In the genomic region with DNA sequence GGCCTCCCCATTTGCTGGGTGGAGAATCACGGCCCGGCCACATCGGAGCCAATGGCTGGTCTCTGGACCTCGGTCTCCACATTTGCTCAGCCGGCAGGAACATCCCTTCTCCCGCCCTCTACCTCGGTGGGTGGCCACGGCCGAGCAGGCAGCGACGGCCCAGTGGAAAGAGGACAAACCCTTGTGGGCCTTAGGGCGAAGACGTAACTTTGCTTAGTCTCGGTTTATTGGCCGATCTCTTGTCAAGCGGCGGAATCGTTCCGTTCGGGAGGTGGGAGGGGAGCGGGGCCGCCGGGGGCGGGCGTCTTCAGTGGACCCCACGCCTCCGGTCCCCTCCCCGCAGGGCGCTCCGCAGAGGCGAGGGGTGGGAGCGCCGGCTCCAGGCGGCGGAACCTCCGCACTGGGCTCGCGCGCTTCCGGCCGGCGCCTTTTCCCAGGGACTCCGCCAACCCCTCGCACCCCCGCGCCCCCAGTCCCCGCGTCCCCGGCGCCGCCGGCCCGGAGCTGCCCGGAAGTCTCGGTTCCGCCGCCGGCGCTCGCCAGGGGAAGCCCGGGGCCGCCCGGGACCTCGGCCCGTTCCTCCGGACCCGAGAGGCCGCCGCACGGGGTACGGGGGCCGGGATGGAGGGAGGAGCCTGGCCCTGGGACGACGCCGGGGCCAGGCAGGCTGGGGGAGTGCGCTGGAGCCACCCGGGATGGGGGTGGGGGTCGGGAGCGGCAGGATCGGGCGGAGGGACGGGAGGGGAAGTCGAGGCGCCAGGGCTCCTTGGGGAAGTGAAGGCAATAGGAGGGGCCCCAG, we compare ENCODE assay signal across 1 cellular context.
TF ChIP-seq lines count a peak whose summit lies in the region.

A gene with protein sequence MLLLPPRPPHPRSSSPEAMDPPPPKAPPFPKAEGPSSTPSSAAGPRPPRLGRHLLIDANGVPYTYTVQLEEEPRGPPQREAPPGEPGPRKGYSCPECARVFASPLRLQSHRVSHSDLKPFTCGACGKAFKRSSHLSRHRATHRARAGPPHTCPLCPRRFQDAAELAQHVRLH (plus strand): TSS at position 426 of the 799 bp plus-strand sequence. CDS start 1,507 bp downstream, outside the sequence.

TF ChIP-seq in HepG2, 621 proteins besides CTCF, POLR2A, EP300 and RAD21 (continued from another document and continues in another):
- no peak for TF ChIP-seq NFIB (CRISPR knock-in tag; IDR thresholded peaks at IDR 0.05; ENCODE audit: borderline replicate concordance)
- TF ChIP-seq, protein P1, sequence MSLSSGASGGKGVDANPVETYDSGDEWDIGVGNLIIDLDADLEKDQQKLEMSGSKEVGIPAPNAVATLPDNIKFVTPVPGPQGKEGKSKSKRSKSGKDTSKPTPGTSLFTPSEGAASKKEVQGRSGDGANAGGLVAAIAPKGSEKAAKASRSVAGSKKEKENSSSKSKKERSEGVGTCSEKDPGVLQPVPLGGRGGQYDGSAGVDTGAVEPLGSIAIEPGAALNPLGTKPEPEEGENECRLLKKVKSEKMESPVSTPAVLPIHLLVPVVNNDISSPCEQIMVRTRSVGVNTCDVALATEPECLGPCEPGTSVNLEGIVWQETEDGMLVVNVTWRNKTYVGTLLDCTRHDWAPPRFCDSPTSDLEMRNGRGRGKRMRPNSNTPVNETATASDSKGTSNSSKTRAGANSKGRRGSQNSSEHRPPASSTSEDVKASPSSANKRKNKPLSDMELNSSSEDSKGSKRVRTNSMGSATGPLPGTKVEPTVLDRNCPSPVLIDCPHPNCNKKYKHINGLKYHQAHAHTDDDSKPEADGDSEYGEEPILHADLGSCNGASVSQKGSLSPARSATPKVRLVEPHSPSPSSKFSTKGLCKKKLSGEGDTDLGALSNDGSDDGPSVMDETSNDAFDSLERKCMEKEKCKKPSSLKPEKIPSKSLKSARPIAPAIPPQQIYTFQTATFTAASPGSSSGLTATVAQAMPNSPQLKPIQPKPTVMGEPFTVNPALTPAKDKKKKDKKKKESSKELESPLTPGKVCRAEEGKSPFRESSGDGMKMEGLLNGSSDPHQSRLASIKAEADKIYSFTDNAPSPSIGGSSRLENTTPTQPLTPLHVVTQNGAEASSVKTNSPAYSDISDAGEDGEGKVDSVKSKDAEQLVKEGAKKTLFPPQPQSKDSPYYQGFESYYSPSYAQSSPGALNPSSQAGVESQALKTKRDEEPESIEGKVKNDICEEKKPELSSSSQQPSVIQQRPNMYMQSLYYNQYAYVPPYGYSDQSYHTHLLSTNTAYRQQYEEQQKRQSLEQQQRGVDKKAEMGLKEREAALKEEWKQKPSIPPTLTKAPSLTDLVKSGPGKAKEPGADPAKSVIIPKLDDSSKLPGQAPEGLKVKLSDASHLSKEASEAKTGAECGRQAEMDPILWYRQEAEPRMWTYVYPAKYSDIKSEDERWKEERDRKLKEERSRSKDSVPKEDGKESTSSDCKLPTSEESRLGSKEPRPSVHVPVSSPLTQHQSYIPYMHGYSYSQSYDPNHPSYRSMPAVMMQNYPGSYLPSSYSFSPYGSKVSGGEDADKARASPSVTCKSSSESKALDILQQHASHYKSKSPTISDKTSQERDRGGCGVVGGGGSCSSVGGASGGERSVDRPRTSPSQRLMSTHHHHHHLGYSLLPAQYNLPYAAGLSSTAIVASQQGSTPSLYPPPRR (CRISPR knock-in tag; IDR thresholded peaks at IDR 0.05; ENCODE audit: borderline replicate concordance) = 0 out of 2 replicates have a peak, but pooled peaks have one; percentile 24
- no peak for TF ChIP-seq NFKBIZ (CRISPR knock-in tag; IDR thresholded peaks at IDR 0.05)
- TF ChIP-seq ISL2 (CRISPR knock-in tag; IDR thresholded peaks at IDR 0.05) = peak; percentile 26; the same call in 1 of the 2 replicates
- TF ChIP-seq ZNF589 (CRISPR knock-in tag; conservative IDR thresholded peaks at IDR 0.05) = no peak; the same call in 1 of the 2 replicates
- peak; percentile 54; the same call in 1 of the 2 replicates for TF ChIP-seq KAT8 (CRISPR knock-in tag; IDR thresholded peaks at IDR 0.05)
- no peak for TF ChIP-seq LCORL (IDR thresholded peaks at IDR 0.05)
- peak; percentile 15; the same call in 1 of the 2 replicates for TF ChIP-seq LCORL (CRISPR knock-in tag; IDR thresholded peaks at IDR 0.05)
- TF ChIP-seq ZNF619 (CRISPR knock-in tag; IDR thresholded peaks at IDR 0.05) = no peak
- TF ChIP-seq, protein P2, sequence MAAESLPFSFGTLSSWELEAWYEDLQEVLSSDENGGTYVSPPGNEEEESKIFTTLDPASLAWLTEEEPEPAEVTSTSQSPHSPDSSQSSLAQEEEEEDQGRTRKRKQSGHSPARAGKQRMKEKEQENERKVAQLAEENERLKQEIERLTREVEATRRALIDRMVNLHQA (CRISPR knock-in tag; IDR thresholded peaks at IDR 0.05) = no peak
- TF ChIP-seq, protein P3, sequence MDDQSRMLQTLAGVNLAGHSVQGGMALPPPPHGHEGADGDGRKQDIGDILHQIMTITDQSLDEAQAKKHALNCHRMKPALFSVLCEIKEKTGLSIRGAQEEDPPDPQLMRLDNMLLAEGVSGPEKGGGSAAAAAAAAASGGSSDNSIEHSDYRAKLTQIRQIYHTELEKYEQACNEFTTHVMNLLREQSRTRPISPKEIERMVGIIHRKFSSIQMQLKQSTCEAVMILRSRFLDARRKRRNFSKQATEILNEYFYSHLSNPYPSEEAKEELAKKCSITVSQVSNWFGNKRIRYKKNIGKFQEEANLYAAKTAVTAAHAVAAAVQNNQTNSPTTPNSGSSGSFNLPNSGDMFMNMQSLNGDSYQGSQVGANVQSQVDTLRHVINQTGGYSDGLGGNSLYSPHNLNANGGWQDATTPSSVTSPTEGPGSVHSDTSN (CRISPR knock-in tag; IDR thresholded peaks at IDR 0.05; ENCODE audit: borderline replicate concordance) = no peak
- TF ChIP-seq GATAD2A (CRISPR knock-in tag; IDR thresholded peaks at IDR 0.05) = 0 out of 2 replicates have a peak, but pooled peaks have one; percentile 11
- no peak for TF ChIP-seq MLLT10 (CRISPR knock-in tag; IDR thresholded peaks at IDR 0.05)
- TF ChIP-seq YY1 (IDR thresholded peaks at IDR 0.05; ENCODE audit: insufficient read depth, insufficient replicate concordance, low read depth, low read length) = peak; percentile 65
- TF ChIP-seq ZNF614 (CRISPR knock-in tag; IDR thresholded peaks at IDR 0.05; ENCODE audit: borderline replicate concordance) = no peak
- TF ChIP-seq NBN (conservative IDR thresholded peaks at IDR 0.05) = no peak
- TF ChIP-seq MEIS2 (CRISPR knock-in tag; IDR thresholded peaks at IDR 0.05) = 0 out of 2 replicates have a peak, but pooled peaks have one; percentile 46
- no peak for TF ChIP-seq DR1 (CRISPR knock-in tag; IDR thresholded peaks at IDR 0.05)
- TF ChIP-seq XRCC5 (optimal IDR thresholded peaks at IDR 0.05; ENCODE audit: low read length) = peak; percentile 23
- peak; percentile 36 for TF ChIP-seq ASH2L (IDR thresholded peaks at IDR 0.05; ENCODE audit: insufficient read length, low read depth, low read length)
- TF ChIP-seq HCFC1 (IDR thresholded peaks at IDR 0.05; ENCODE audit: low read depth, low read length) = peak; percentile 37; the same call in 1 of the 2 replicates
- TF ChIP-seq ZNF326 (CRISPR knock-in tag; IDR thresholded peaks at IDR 0.05; ENCODE audit: borderline replicate concordance) = no peak; the same call in 1 of the 2 replicates
- TF ChIP-seq ZKSCAN8 (CRISPR knock-in tag; IDR thresholded peaks at IDR 0.05; ENCODE audit: borderline replicate concordance) = no peak
- TF ChIP-seq AGO2 (optimal IDR thresholded peaks at IDR 0.05; ENCODE audit: low read depth, low read length) = peak; percentile 91
- TF ChIP-seq CHD4 (IDR thresholded peaks at IDR 0.05; ENCODE audit: borderline replicate concordance, low read length) = no peak
- TF ChIP-seq, protein P4, sequence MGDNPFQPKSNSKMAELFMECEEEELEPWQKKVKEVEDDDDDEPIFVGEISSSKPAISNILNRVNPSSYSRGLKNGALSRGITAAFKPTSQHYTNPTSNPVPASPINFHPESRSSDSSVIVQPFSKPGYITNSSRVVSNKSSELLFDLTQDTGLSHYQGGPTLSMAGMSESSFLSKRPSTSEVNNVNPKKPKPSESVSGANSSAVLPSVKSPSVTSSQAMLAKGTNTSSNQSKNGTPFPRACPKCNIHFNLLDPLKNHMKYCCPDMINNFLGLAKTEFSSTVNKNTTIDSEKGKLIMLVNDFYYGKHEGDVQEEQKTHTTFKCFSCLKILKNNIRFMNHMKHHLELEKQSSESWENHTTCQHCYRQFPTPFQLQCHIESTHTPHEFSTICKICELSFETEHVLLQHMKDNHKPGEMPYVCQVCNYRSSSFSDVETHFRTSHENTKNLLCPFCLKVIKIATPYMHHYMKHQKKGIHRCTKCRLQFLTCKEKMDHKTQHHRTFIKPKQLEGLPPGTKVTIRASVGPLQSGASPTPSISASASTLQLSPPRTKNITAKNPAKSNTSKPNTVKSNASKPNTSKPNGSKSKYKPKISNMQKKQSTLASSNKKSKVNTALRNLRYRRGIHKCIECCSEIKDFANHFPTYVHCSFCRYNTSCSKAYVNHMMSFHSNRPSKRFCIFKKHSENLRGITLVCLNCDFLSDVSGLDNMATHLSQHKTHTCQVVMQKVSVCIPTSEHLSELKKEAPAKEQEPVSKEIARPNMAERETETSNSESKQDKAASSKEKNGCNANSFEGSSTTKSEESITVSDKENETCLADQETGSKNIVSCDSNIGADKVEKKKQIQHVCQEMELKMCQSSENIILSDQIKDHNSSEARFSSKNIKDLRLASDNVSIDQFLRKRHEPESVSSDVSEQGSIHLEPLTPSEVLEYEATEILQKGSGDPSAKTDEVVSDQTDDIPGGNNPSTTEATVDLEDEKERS (CRISPR knock-in tag; IDR thresholded peaks at IDR 0.05) = no peak
- TF ChIP-seq FOXA1 (IDR thresholded peaks at IDR 0.05) = no peak
- no peak for TF ChIP-seq FOXA1 (CRISPR knock-in tag; IDR thresholded peaks at IDR 0.05)
- TF ChIP-seq ELF1 (CRISPR knock-in tag; IDR thresholded peaks at IDR 0.05) = no peak
- no peak; the same call in 1 of the 2 replicates for TF ChIP-seq NCOA1 (CRISPR knock-in tag; IDR thresholded peaks at IDR 0.05)
- TF ChIP-seq HNRNPUL1 (IDR thresholded peaks at IDR 0.05; ENCODE audit: low read depth, low read length) = no peak
- TF ChIP-seq ATF7 (IDR thresholded peaks at IDR 0.05) = no peak
- TF ChIP-seq ATF7 (CRISPR knock-in tag; IDR thresholded peaks at IDR 0.05) = no peak
- no peak for TF ChIP-seq RCOR2 (CRISPR knock-in tag; IDR thresholded peaks at IDR 0.05)
- TF ChIP-seq, protein P5, sequence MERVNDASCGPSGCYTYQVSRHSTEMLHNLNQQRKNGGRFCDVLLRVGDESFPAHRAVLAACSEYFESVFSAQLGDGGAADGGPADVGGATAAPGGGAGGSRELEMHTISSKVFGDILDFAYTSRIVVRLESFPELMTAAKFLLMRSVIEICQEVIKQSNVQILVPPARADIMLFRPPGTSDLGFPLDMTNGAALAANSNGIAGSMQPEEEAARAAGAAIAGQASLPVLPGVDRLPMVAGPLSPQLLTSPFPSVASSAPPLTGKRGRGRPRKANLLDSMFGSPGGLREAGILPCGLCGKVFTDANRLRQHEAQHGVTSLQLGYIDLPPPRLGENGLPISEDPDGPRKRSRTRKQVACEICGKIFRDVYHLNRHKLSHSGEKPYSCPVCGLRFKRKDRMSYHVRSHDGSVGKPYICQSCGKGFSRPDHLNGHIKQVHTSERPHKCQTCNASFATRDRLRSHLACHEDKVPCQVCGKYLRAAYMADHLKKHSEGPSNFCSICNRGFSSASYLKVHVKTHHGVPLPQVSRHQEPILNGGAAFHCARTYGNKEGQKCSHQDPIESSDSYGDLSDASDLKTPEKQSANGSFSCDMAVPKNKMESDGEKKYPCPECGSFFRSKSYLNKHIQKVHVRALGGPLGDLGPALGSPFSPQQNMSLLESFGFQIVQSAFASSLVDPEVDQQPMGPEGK (CRISPR knock-in tag; IDR thresholded peaks at IDR 0.05) = peak; percentile 87
- TF ChIP-seq, protein P6, sequence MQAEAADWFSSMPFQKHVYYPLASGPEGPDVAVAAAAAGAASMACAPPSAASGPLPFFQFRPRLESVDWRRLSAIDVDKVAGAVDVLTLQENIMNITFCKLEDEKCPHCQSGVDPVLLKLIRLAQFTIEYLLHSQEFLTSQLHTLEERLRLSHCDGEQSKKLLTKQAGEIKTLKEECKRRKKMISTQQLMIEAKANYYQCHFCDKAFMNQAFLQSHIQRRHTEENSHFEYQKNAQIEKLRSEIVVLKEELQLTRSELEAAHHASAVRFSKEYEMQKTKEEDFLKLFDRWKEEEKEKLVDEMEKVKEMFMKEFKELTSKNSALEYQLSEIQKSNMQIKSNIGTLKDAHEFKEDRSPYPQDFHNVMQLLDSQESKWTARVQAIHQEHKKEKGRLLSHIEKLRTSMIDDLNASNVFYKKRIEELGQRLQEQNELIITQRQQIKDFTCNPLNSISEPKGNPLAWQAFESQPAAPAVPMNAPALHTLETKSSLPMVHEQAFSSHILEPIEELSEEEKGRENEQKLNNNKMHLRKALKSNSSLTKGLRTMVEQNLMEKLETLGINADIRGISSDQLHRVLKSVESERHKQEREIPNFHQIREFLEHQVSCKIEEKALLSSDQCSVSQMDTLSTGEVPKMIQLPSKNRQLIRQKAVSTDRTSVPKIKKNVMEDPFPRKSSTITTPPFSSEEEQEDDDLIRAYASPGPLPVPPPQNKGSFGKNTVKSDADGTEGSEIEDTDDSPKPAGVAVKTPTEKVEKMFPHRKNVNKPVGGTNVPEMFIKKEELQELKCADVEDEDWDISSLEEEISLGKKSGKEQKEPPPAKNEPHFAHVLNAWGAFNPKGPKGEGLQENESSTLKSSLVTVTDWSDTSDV (CRISPR knock-in tag; IDR thresholded peaks at IDR 0.05) = no peak
- TF ChIP-seq, protein P7, sequence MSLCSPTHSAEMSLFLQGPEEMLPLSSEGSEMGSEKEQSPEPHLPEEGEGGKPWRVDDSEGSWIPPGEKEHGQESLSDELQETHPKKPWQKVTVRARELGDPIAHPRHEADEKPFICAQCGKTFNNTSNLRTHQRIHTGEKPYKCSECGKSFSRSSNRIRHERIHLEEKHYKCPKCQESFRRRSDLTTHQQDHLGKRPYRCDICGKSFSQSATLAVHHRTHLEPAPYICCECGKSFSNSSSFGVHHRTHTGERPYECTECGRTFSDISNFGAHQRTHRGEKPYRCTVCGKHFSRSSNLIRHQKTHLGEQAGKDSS (CRISPR knock-in tag; IDR thresholded peaks at IDR 0.05; ENCODE audit: borderline replicate concordance, low read depth) = peak; percentile 25; the same call in 1 of the 2 replicates
- no peak for TF ChIP-seq ZNF451 (CRISPR knock-in tag; IDR thresholded peaks at IDR 0.05)
- TF ChIP-seq, protein P8, sequence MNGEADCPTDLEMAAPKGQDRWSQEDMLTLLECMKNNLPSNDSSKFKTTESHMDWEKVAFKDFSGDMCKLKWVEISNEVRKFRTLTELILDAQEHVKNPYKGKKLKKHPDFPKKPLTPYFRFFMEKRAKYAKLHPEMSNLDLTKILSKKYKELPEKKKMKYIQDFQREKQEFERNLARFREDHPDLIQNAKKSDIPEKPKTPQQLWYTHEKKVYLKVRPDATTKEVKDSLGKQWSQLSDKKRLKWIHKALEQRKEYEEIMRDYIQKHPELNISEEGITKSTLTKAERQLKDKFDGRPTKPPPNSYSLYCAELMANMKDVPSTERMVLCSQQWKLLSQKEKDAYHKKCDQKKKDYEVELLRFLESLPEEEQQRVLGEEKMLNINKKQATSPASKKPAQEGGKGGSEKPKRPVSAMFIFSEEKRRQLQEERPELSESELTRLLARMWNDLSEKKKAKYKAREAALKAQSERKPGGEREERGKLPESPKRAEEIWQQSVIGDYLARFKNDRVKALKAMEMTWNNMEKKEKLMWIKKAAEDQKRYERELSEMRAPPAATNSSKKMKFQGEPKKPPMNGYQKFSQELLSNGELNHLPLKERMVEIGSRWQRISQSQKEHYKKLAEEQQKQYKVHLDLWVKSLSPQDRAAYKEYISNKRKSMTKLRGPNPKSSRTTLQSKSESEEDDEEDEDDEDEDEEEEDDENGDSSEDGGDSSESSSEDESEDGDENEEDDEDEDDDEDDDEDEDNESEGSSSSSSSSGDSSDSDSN (CRISPR knock-in tag; IDR thresholded peaks at IDR 0.05) = peak; percentile 87
- TF ChIP-seq, protein P9, sequence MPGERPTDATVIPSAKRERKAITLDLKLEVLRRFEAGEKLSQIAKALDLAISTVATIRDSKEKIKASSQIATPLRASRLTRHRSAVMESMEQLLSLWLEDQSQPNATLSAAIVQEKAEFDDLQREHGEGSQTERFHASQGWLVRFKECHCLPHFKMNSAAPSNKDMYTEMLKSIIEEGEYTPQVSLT (CRISPR knock-in tag; IDR thresholded peaks at IDR 0.05; ENCODE audit: borderline replicate concordance, low read depth) = no peak
- TF ChIP-seq ZNF552 (CRISPR knock-in tag; IDR thresholded peaks at IDR 0.05; ENCODE audit: borderline replicate concordance) = no peak
